24 cellular contexts compared by ENCODE assay signal in genomic region chr1:29783501-29784275, GRCh38.
"Had no signal": no experiment of that assay in that cellular context is flagged by ENCODE, and none has a peak within 500 bp of the region (broad histone marks: within the 10 kb centered on the region; RNA-seq: fewer than 3 reads in every experiment).

No MANE protein-coding gene starts in this region.

- H3K4me3 Mint-ChIP-seq: activated B cell treated with CpG ODN at 0.5 μM for 24 hours; activated CD4-positive, alpha-beta memory T cell treated with anti-CD3 and anti-CD28 coated beads, Interleukin-2, amount 10 ng/mL, durations not matched to agents 7 days and 5 days; activated CD4-positive, alpha-beta T cell treated with anti-CD3 and anti-CD28 coated beads, Interleukin-2, amount 10 ng/mL, durations not matched to agents 7 days and 5 days; activated naive CD8-positive, alpha-beta T cell treated with anti-CD3 and anti-CD28 coated beads, Interleukin-2, amount 50 U/mL, for 24 hours; activated T-cell treated with anti-CD3 and anti-CD28 coated beads, Interleukin-2, amount 50 U/mL, for 4 hours; brain had no signal

- H3K27ac Mint-ChIP-seq: activated B cell treated with CpG ODN at 0.5 μM for 24 hours; activated CD4-positive, alpha-beta memory T cell treated with anti-CD3 and anti-CD28 coated beads, Interleukin-2, amount 10 ng/mL, durations not matched to agents 7 days and 5 days; activated CD4-positive, alpha-beta T cell treated with anti-CD3 and anti-CD28 coated beads, Interleukin-2, amount 10 ng/mL, durations not matched to agents 7 days and 5 days; activated naive CD4-positive, alpha-beta T cell treated with anti-CD3 and anti-CD28 coated beads, Interleukin-2, amount 50 U/mL, for 72 hours; activated naive CD8-positive, alpha-beta T cell treated with anti-CD3 and anti-CD28 coated beads, Interleukin-2, amount 50 U/mL, for 24 hours; brain had no signal

- H3K4me1 Mint-ChIP-seq: activated B cell treated with CpG ODN at 0.5 μM for 24 hours; activated CD4-positive, alpha-beta memory T cell treated with anti-CD3 and anti-CD28 coated beads, Interleukin-2, amount 10 ng/mL, durations not matched to agents 7 days and 5 days; activated CD4-positive, alpha-beta T cell treated with anti-CD3 and anti-CD28 coated beads, Interleukin-2, amount 10 ng/mL, durations not matched to agents 7 days and 5 days; activated naive CD8-positive, alpha-beta T cell treated with anti-CD3 and anti-CD28 coated beads, Interleukin-2, amount 50 U/mL, for 24 hours; brain had no signal

- H3K27ac ChIP-seq: Peyer's patch, RWPE1, SJSA1 had no signal

- ATAC-seq: activated naive CD4-positive, alpha-beta T cell treated with anti-CD3 and anti-CD28 coated beads, Interleukin-2, amount 50 U/mL, for 72 hours; activated naive CD8-positive, alpha-beta T cell treated with anti-CD3 and anti-CD28 coated beads, Interleukin-2, amount 50 U/mL, for 24 hours; activated T-cell treated with anti-CD3 and anti-CD28 coated beads, Interleukin-2, amount 50 U/mL, for 4 hours had no signal

- H3K9me3 Mint-ChIP-seq: activated B cell treated with CpG ODN at 0.5 μM for 24 hours; activated CD4-positive, alpha-beta memory T cell treated with anti-CD3 and anti-CD28 coated beads, Interleukin-2, amount 10 ng/mL, durations not matched to agents 7 days and 5 days; activated CD4-positive, alpha-beta T cell treated with anti-CD3 and anti-CD28 coated beads, Interleukin-2, amount 10 ng/mL, durations not matched to agents 7 days and 5 days; activated naive CD4-positive, alpha-beta T cell treated with anti-CD3 and anti-CD28 coated beads, Interleukin-2, amount 50 U/mL, for 72 hours; activated naive CD8-positive, alpha-beta T cell treated with anti-CD3 and anti-CD28 coated beads, Interleukin-2, amount 50 U/mL, for 24 hours; activated T-cell treated with anti-CD3 and anti-CD28 coated beads, Interleukin-2, amount 50 U/mL, for 4 hours had no signal

- H3K27me3 ChIP-seq: Peyer's patch had no signal

- H3K36me3 Mint-ChIP-seq: activated naive CD4-positive, alpha-beta T cell treated with anti-CD3 and anti-CD28 coated beads, Interleukin-2, amount 50 U/mL, for 72 hours; brain had no signal

- H3K4me3 ChIP-seq: Peyer's patch, SJSA1 had no signal

- DNase-seq: activated B cell treated with CpG ODN at 0.5 μM for 24 hours; activated CD4-positive, alpha-beta memory T cell treated with anti-CD3 and anti-CD28 coated beads, Interleukin-2, amount 10 ng/mL, durations not matched to agents 7 days and 5 days; activated CD4-positive, alpha-beta T cell treated with anti-CD3 and anti-CD28 coated beads for 1 hour; activated CD4-positive, alpha-beta T cell treated with anti-CD3 and anti-CD28 coated beads, Interleukin-2, amount 10 ng/mL, durations not matched to agents 7 days and 5 days; activated effector memory CD4-positive, alpha-beta T cell treated with anti-CD3 and anti-CD28 coated beads, Interleukin-2, amount 50 U/mL, for 16 hours; activated naive CD4-positive, alpha-beta T cell treated with Interleukin-2 at 50 U/mL for 16 hours; activated naive CD8-positive, alpha-beta T cell treated with anti-CD3 and anti-CD28 coated beads, Interleukin-2, amount 50 U/mL, for 24 hours; activated T-cell treated with anti-CD3 and anti-CD28 coated beads, Interleukin-2, amount 50 U/mL, for 4 hours; amniotic stem cell; MM.1S; NCI-H1105 treated with DMSO at 0.1 percent for 48 hours; NCI-H1436 treated with DMSO at 0.1 percent for 48 hours; NCI-H187; NCI-H2081; NCI-H446; NCI-H524; Peyer's patch; SHP77; T-helper 2 cell; T1000 had no signal

- H3K36me3 ChIP-seq: Peyer's patch, SJSA1 had no signal

- H3K4me1 ChIP-seq: Peyer's patch had no signal

- H3K9me3 ChIP-seq: Peyer's patch had no signal
